Comparison of ENCODE assay signal across 2 cellular contexts in the genomic region with DNA sequence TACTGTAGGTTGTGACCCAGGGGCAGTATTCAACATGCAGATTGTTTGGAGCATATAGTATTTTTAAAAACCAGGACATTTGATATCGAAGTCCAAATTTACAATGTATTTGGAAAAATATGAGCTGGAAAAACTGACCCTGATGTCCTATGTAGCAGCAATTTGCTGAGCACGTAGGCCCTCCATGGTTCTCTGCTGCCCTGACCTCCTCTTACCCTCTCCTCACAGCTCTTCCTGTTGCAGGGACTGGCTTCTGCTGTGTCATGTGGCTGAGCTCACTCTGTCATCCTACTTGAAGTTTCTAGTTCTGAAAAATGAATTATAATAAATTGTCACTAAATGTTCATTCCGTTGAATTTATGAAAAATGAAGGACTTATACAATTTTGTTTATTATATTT.
TF ChIP-seq lines count a peak whose summit lies in the region.

No MANE protein-coding gene starts in this region.

TF ChIP-seq in HepG2, 621 proteins besides CTCF, POLR2A, EP300 and RAD21:
- TF ChIP-seq ZSCAN21 (CRISPR knock-in tag; IDR thresholded peaks at IDR 0.05; ENCODE audit: borderline replicate concordance), result no peak
- TF ChIP-seq MAF1 (CRISPR knock-in tag; IDR thresholded peaks at IDR 0.05; ENCODE audit: borderline replicate concordance), result no peak
- TF ChIP-seq STAT5B (CRISPR knock-in tag; IDR thresholded peaks at IDR 0.05), result no peak
- TF ChIP-seq, protein P1, sequence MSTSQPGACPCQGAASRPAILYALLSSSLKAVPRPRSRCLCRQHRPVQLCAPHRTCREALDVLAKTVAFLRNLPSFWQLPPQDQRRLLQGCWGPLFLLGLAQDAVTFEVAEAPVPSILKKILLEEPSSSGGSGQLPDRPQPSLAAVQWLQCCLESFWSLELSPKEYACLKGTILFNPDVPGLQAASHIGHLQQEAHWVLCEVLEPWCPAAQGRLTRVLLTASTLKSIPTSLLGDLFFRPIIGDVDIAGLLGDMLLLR (CRISPR knock-in tag; IDR thresholded peaks at IDR 0.05), result no peak
- TF ChIP-seq GATAD1 (CRISPR knock-in tag; IDR thresholded peaks at IDR 0.05), result no peak

TF ChIP-seq in endothelial cell of umbilical vein, 7 proteins besides CTCF, POLR2A, EP300 and RAD21:
- TF ChIP-seq JUN (IDR thresholded peaks at IDR 0.05; ENCODE audit: borderline replicate concordance, insufficient read depth, insufficient read length, low read depth), result no peak
- no peak for TF ChIP-seq MYC (IDR thresholded peaks at IDR 0.05; ENCODE audit: low read depth, low read length)
- TF ChIP-seq FOS (IDR thresholded peaks at IDR 0.05; ENCODE audit: borderline replicate concordance, insufficient read depth, low read length), result no peak
- TF ChIP-seq POLR2AphosphoS5 (IDR thresholded peaks at IDR 0.05; ENCODE audit: insufficient read depth, low read depth, low read length), result no peak
- TF ChIP-seq EZH2 (IDR thresholded peaks at IDR 0.05; ENCODE audit: borderline replicate concordance, low read depth, low read length, severe bottlenecking), result no peak
- TF ChIP-seq, protein P2, sequence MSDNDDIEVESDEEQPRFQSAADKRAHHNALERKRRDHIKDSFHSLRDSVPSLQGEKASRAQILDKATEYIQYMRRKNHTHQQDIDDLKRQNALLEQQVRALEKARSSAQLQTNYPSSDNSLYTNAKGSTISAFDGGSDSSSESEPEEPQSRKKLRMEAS (IDR thresholded peaks at IDR 0.05; ENCODE audit: insufficient read depth, insufficient read length), result no peak
- TF ChIP-seq GATA2 (IDR thresholded peaks at IDR 0.05; ENCODE audit: insufficient read depth, insufficient read length, low read depth, low read length), result no peak
